In genomic region chr9:129235041-129235930, GRCh38 we compare ENCODE assay signal across 18 cellular contexts. TPM values are rescaled to one million over a fixed set of nuclear protein-coding genes. Genes with fewer than 3 reads are reported as not detected.
DNase-seq lines count a peak whose midpoint lies in the region; ATAC-seq and TF ChIP-seq lines count a peak whose summit lies in the region.
"Had no signal": no experiment of that assay in that cellular context is flagged by ENCODE, and none has a peak within 500 bp of the region (broad histone marks: within the 10 kb centered on the region; RNA-seq: fewer than 3 reads in every experiment).

No MANE protein-coding gene starts in this region.

- POLR2A ChIA-PET in activated CD4-positive, alpha-beta T cell treated with anti-CD3 and anti-CD28 coated beads for 36 hours (lab: Charles Lee): interaction anchor here (0.8 to 1.2 kb wide), 3 partner anchors 57 to 794 kb away, joined by 3 to 5 read pairs (median 4); partner anchors contain the start of gene IER5L
- POLR2A ChIA-PET in CD8-positive, alpha-beta T cell (lab: Charles Lee): interaction anchor here (1.0 to 5.2 kb wide), 12 partner anchors 9 to 371 kb away, joined by 3 to 56 read pairs (median 7); partner anchors contain the start of gene IER5L
- POLR2A ChIA-PET in naive thymus-derived CD4-positive, alpha-beta T cell (lab: Charles Lee): interaction anchor here (0.7 to 7.3 kb wide), 26 partner anchors 9 to 391 kb away, joined by 3 to 119 read pairs (median 6); partner anchors contain the start of genes DOLPP1, IER5L and NTMT1

- ATAC-seq in activated CD4-positive, alpha-beta T cell treated with anti-CD3 and anti-CD28 coated beads for 36 hours: no peak
- no peak for ATAC-seq in CD8-positive, alpha-beta T cell
- no peak for ATAC-seq in naive thymus-derived CD4-positive, alpha-beta T cell
- no peak for ATAC-seq in HG02610 (IDR thresholded peaks at IDR 0.05; ENCODE audit: unreplicated experiment)
- ATAC-seq: PC-3, sciatic nerve had no signal

- no peaks in the 10 kb centered on the region for H3K9me3 ChIP-seq in CD8-positive, alpha-beta T cell (ENCODE audit: low read length)
- peaks cover 0 to 7% (median 7%) of the 10 kb centered on the region in 3 experiments for H3K9me3 ChIP-seq in naive thymus-derived CD4-positive, alpha-beta T cell (ENCODE audit: control insufficient read depth in 2 of 3, low read length in 3 of 3)
- H3K9me3 ChIP-seq: tibial artery had no signal

- intact Hi-C loops in activated CD4-positive, alpha-beta T cell treated with anti-CD3 and anti-CD28 coated beads for 36 hours (cut with DNase I, micrococcal nuclease): loop anchor here in 1 of 2 experiments (5.0 kb wide), 1 partner anchor 252 kb away; no protein-coding TSS in a partner anchor
- intact Hi-C loops in CD8-positive, alpha-beta T cell (cut with DNase I, micrococcal nuclease): loop anchor here (5.0 to 10.0 kb wide), 5 partner anchors 37 to 778 kb away; partner anchors contain the start of genes C9orf50 (in 1 of the 2), NTMT1 (in 1 of the 2) and ODF2 (in 1 of the 2)
- intact Hi-C loops in activated T-helper 1 cell treated with anti-CD3 and anti-CD28 coated beads, Interleukin-12 subunit alpha, Interleukin-12 subunit beta, Interleukin-2, Interleukin-4 antibody, amounts not matched to agents 30 ng/mL and 10 ng/mL and 1 ng/mL, durations not matched to agents 14 hours and 24 hours and 36 hours (cut with micrococcal nuclease): loop anchor here (5.0 kb wide), 2 partner anchors 33 to 87 kb away; no protein-coding TSS in a partner anchor
- intact Hi-C loops in naive thymus-derived CD4-positive, alpha-beta T cell (cut with micrococcal nuclease): loop anchor here in 1 of 2 donors (5.0 kb wide), 1 partner anchor 37 kb away; no protein-coding TSS in a partner anchor

- H3K4me3 Mint-ChIP-seq in activated CD4-positive, alpha-beta T cell treated with anti-CD3 and anti-CD28 coated beads for 36 hours: no peak overlapping the region
- peak overlapping the region; percentile 88 for H3K4me3 Mint-ChIP-seq in CD8-positive, alpha-beta T cell
- peak overlapping the region; percentile 62 for H3K4me3 Mint-ChIP-seq in activated T-helper 1 cell treated with anti-CD3 and anti-CD28 coated beads, Interleukin-12 subunit alpha, Interleukin-12 subunit beta, Interleukin-2, Interleukin-4 antibody, amounts not matched to agents 30 ng/mL and 10 ng/mL and 1 ng/mL, durations not matched to agents 14 hours and 24 hours and 36 hours
- H3K4me3 Mint-ChIP-seq in naive thymus-derived CD4-positive, alpha-beta T cell: peak overlapping the region; percentile 87 to 97 (median 92)
- no peak overlapping the region for H3K4me3 Mint-ChIP-seq in glutamatergic neuron (ENCODE audit: unreplicated experiment)
- H3K4me3 Mint-ChIP-seq: neural crest cell had no signal

- peaks cover 48% of the 10 kb centered on the region for H3K4me1 Mint-ChIP-seq in activated CD4-positive, alpha-beta T cell treated with anti-CD3 and anti-CD28 coated beads for 36 hours
- H3K4me1 Mint-ChIP-seq in CD8-positive, alpha-beta T cell (ENCODE audit: low read depth): peaks cover 59% of the 10 kb centered on the region
- peaks cover 39% of the 10 kb centered on the region for H3K4me1 Mint-ChIP-seq in activated T-helper 1 cell treated with anti-CD3 and anti-CD28 coated beads, Interleukin-12 subunit alpha, Interleukin-12 subunit beta, Interleukin-2, Interleukin-4 antibody, amounts not matched to agents 30 ng/mL and 10 ng/mL and 1 ng/mL, durations not matched to agents 14 hours and 24 hours and 36 hours (ENCODE audit: low read depth)
- peaks cover 31 to 66% (median 56%) of the 10 kb centered on the region in 7 donors for H3K4me1 Mint-ChIP-seq in naive thymus-derived CD4-positive, alpha-beta T cell
- H3K4me1 Mint-ChIP-seq in glutamatergic neuron (ENCODE audit: low read depth, unreplicated experiment): peaks cover 2% of the 10 kb centered on the region

- H3K4me3 ChIP-seq in CD8-positive, alpha-beta T cell (ENCODE audit: low read depth, low read length): peak overlapping the region; percentile 45
- H3K4me3 ChIP-seq in naive thymus-derived CD4-positive, alpha-beta T cell (ENCODE audit: low read length): peak overlapping the region; percentile 66
- H3K4me3 ChIP-seq: MG63, tibial artery had no signal

- no peaks in the 10 kb centered on the region for H3K27me3 ChIP-seq in CD8-positive, alpha-beta T cell (ENCODE audit: insufficient read depth, low read length)
- H3K27me3 ChIP-seq in naive thymus-derived CD4-positive, alpha-beta T cell (ENCODE audit: control insufficient read depth in 2 of 2, insufficient read depth in 2 of 2, low read length in 2 of 2): no peaks in the 10 kb centered on the region
- H3K27me3 ChIP-seq: MG63, tibial artery had no signal

- CTCF ChIA-PET in activated CD4-positive, alpha-beta T cell treated with anti-CD3 and anti-CD28 coated beads for 36 hours (lab: Charles Lee): interaction anchor here (0.8 to 1.3 kb wide), 3 partner anchors 60 to 492 kb away, joined by 3 to 4 read pairs (median 3); no protein-coding TSS in a partner anchor
- CTCF ChIA-PET in CD8-positive, alpha-beta T cell (lab: Charles Lee): interaction anchor here (0.7 to 2.9 kb wide), 9 partner anchors 14 to 95 kb away, joined by 3 to 14 read pairs (median 4); partner anchors contain the start of gene IER5L
- CTCF ChIA-PET in naive thymus-derived CD4-positive, alpha-beta T cell (lab: Charles Lee): interaction anchor here (0.8 to 1.5 kb wide), 4 partner anchors 14 to 92 kb away, joined by 3 to 7 read pairs (median 4); no protein-coding TSS in a partner anchor

- DNase-seq in activated CD4-positive, alpha-beta T cell treated with anti-CD3 and anti-CD28 coated beads for 36 hours: no peak
- DNase-seq in activated CD4-positive, alpha-beta T cell treated with anti-CD3 and anti-CD28 coated beads, Interleukin-2, amount 50 U/mL, for 1 hour: no peak
- no peak for DNase-seq in CD8-positive, alpha-beta T cell
- DNase-seq in activated T-helper 1 cell treated with anti-CD3 and anti-CD28 coated beads, Interleukin-12 subunit alpha, Interleukin-12 subunit beta, Interleukin-2, Interleukin-4 antibody, amounts not matched to agents 30 ng/mL and 10 ng/mL and 1 ng/mL, durations not matched to agents 14 hours and 24 hours and 36 hours (ENCODE audit: low spot score): no peak
- no peak for DNase-seq in naive thymus-derived CD4-positive, alpha-beta T cell
- DNase-seq in glutamatergic neuron: no peak
- no peak for DNase-seq in mucosa of gallbladder (ENCODE audit: low spot score)
- DNase-seq: amniotic stem cell, foreskin melanocyte, mammary epithelial cell, MG63, NCI-H1930, NCI-H524, PC-3, tibial artery had no signal

- no peaks in the 10 kb centered on the region for H3K36me3 ChIP-seq in CD8-positive, alpha-beta T cell (ENCODE audit: insufficient read depth, low read length)
- no peaks in the 10 kb centered on the region for H3K36me3 ChIP-seq in naive thymus-derived CD4-positive, alpha-beta T cell (ENCODE audit: control insufficient read depth in 2 of 3, insufficient read depth in 3 of 3, low read length in 3 of 3)
- H3K36me3 ChIP-seq: MG63, tibial artery had no signal

- peaks cover 11% of the 10 kb centered on the region for H3K9me3 Mint-ChIP-seq in activated CD4-positive, alpha-beta T cell treated with anti-CD3 and anti-CD28 coated beads for 36 hours (ENCODE audit: low read depth)
- peaks cover 3% of the 10 kb centered on the region for H3K9me3 Mint-ChIP-seq in CD8-positive, alpha-beta T cell
- H3K9me3 Mint-ChIP-seq in activated T-helper 1 cell treated with anti-CD3 and anti-CD28 coated beads, Interleukin-12 subunit alpha, Interleukin-12 subunit beta, Interleukin-2, Interleukin-4 antibody, amounts not matched to agents 30 ng/mL and 10 ng/mL and 1 ng/mL, durations not matched to agents 14 hours and 24 hours and 36 hours: peaks cover 16% of the 10 kb centered on the region
- peaks cover 0 to 12% (median 7%) of the 10 kb centered on the region in 11 donors for H3K9me3 Mint-ChIP-seq in naive thymus-derived CD4-positive, alpha-beta T cell
- peaks cover 5% of the 10 kb centered on the region for H3K9me3 Mint-ChIP-seq in glutamatergic neuron (ENCODE audit: unreplicated experiment)

- H3K27ac Mint-ChIP-seq in activated CD4-positive, alpha-beta T cell treated with anti-CD3 and anti-CD28 coated beads for 36 hours: peak overlapping the region; percentile 87
- H3K27ac Mint-ChIP-seq in CD8-positive, alpha-beta T cell: peak overlapping the region; percentile 94
- H3K27ac Mint-ChIP-seq in activated T-helper 1 cell treated with anti-CD3 and anti-CD28 coated beads, Interleukin-12 subunit alpha, Interleukin-12 subunit beta, Interleukin-2, Interleukin-4 antibody, amounts not matched to agents 30 ng/mL and 10 ng/mL and 1 ng/mL, durations not matched to agents 14 hours and 24 hours and 36 hours: peak overlapping the region; percentile 37
- peak overlapping the region; percentile 85 to 98 (median 95) for H3K27ac Mint-ChIP-seq in naive thymus-derived CD4-positive, alpha-beta T cell
- no peak overlapping the region for H3K27ac Mint-ChIP-seq in glutamatergic neuron (ENCODE audit: unreplicated experiment)

- peak overlapping the region; percentile 56 for H3K27ac ChIP-seq in CD8-positive, alpha-beta T cell (ENCODE audit: low read depth, low read length)
- peak overlapping the region; percentile 77 for H3K27ac ChIP-seq in naive thymus-derived CD4-positive, alpha-beta T cell (ENCODE audit: low read depth, low read length)
- H3K27ac ChIP-seq: tibial artery had no signal

- H3K4me1 ChIP-seq in CD8-positive, alpha-beta T cell (ENCODE audit: insufficient read depth, low read length): peaks cover 50% of the 10 kb centered on the region
- H3K4me1 ChIP-seq in naive thymus-derived CD4-positive, alpha-beta T cell (ENCODE audit: control insufficient read depth in 2 of 2, insufficient read depth in 2 of 2, low read length in 2 of 2): peaks cover 35 to 36% of the 10 kb centered on the region in 2 donors

- TF ChIP-seq CTCF in CD8-positive, alpha-beta T cell (IDR thresholded peaks at IDR 0.05): no peak
- no peak for TF ChIP-seq CTCF in glutamatergic neuron (IDR thresholded peaks at IDR 0.05; ENCODE audit: partially characterized antibody, unreplicated experiment)

- H3K27me3 Mint-ChIP-seq in activated CD4-positive, alpha-beta T cell treated with anti-CD3 and anti-CD28 coated beads for 36 hours: no peaks in the 10 kb centered on the region
- H3K27me3 Mint-ChIP-seq in CD8-positive, alpha-beta T cell (ENCODE audit: low read depth): no peaks in the 10 kb centered on the region
- H3K27me3 Mint-ChIP-seq in activated T-helper 1 cell treated with anti-CD3 and anti-CD28 coated beads, Interleukin-12 subunit alpha, Interleukin-12 subunit beta, Interleukin-2, Interleukin-4 antibody, amounts not matched to agents 30 ng/mL and 10 ng/mL and 1 ng/mL, durations not matched to agents 14 hours and 24 hours and 36 hours (ENCODE audit: insufficient read depth): peaks cover 1% of the 10 kb centered on the region
- no peaks in the 10 kb centered on the region for H3K27me3 Mint-ChIP-seq in naive thymus-derived CD4-positive, alpha-beta T cell
- peaks cover 2% of the 10 kb centered on the region for H3K27me3 Mint-ChIP-seq in glutamatergic neuron (ENCODE audit: unreplicated experiment)

- H3K36me3 Mint-ChIP-seq in activated CD4-positive, alpha-beta T cell treated with anti-CD3 and anti-CD28 coated beads for 36 hours (ENCODE audit: low read depth): no peaks in the 10 kb centered on the region
- H3K36me3 Mint-ChIP-seq in CD8-positive, alpha-beta T cell: peaks cover 4% of the 10 kb centered on the region
- H3K36me3 Mint-ChIP-seq in activated T-helper 1 cell treated with anti-CD3 and anti-CD28 coated beads, Interleukin-12 subunit alpha, Interleukin-12 subunit beta, Interleukin-2, Interleukin-4 antibody, amounts not matched to agents 30 ng/mL and 10 ng/mL and 1 ng/mL, durations not matched to agents 14 hours and 24 hours and 36 hours (ENCODE audit: low read depth): peaks cover 3% of the 10 kb centered on the region
- H3K36me3 Mint-ChIP-seq in naive thymus-derived CD4-positive, alpha-beta T cell: peaks cover 0 to 11% (median 3%) of the 10 kb centered on the region in 5 donors
- H3K36me3 Mint-ChIP-seq in glutamatergic neuron (ENCODE audit: unreplicated experiment): peaks cover 10% of the 10 kb centered on the region

RNA-seq across cellular contexts. Expression of gene IER5L, which starts 57.2 kb away (rescaled TPM):
- 1 to 10 TPM; 2.6 to 2.8 TPM for total RNA-seq in activated CD4-positive, alpha-beta T cell treated with anti-CD3 and anti-CD28 coated beads for 36 hours
- 10 to 100 TPM; 21.7 to 25.1 TPM for total RNA-seq in CD8-positive, alpha-beta T cell
- 14.4 TPM in 2 replicates for total RNA-seq in activated T-helper 1 cell treated with anti-CD3 and anti-CD28 coated beads, Interleukin-12 subunit alpha, Interleukin-12 subunit beta, Interleukin-2, Interleukin-4 antibody, amounts not matched to agents 30 ng/mL and 10 ng/mL and 1 ng/mL, durations not matched to agents 14 hours and 24 hours and 36 hours
- total RNA-seq in naive thymus-derived CD4-positive, alpha-beta T cell: 1 to 10 TPM; 3.4 to 6.8 (median 3.8) TPM
- polyA plus RNA-seq in naive thymus-derived CD4-positive, alpha-beta T cell: under 1 TPM in 1 of 2 donors, not detected in 1; 0.08 TPM
- total RNA-seq in glutamatergic neuron (ENCODE audit: unreplicated experiment) (36.0 TPM), mucosa of gallbladder (43.5 TPM)

Comparison
In these comparisons a context has a peak if more than half of its experiments do, and no peak if none do; other contexts are left out.
1. H3K4me3 Mint-ChIP-seq: peak in CD8-positive, alpha-beta T cell (single experiment), activated T-helper 1 cell treated with anti-CD3 and anti-CD28 coated beads, Interleukin-12 subunit alpha, Interleukin-12 subunit beta, Interleukin-2, Interleukin-4 antibody, amounts not matched to agents 30 ng/mL and 10 ng/mL and 1 ng/mL, durations not matched to agents 14 hours and 24 hours and 36 hours (single experiment) and naive thymus-derived CD4-positive, alpha-beta T cell (10 of 10); none in activated CD4-positive, alpha-beta T cell treated with anti-CD3 and anti-CD28 coated beads for 36 hours (single experiment) and glutamatergic neuron (single experiment).